1 cellular context compared by ENCODE assay signal in genomic region chr18:13163167-13163927, GRCh38.
TF ChIP-seq lines count a peak whose summit lies in the region.

No MANE protein-coding gene starts in this region.

TF ChIP-seq in HepG2, 621 proteins besides CTCF, POLR2A, EP300 and RAD21:
- TF ChIP-seq ZNF687 (CRISPR knock-in tag; IDR thresholded peaks at IDR 0.05) (peak; percentile 18; the same call in 1 of the 2 replicates), SP1 (IDR thresholded peaks at IDR 0.05) (no peak), SP1 (CRISPR knock-in tag; IDR thresholded peaks at IDR 0.05) (no peak), GPN1 (CRISPR knock-in tag; IDR thresholded peaks at IDR 0.05; ENCODE audit: borderline replicate concordance) (no peak), NFAT5 (CRISPR knock-in tag; IDR thresholded peaks at IDR 0.05) (no peak), ZNF564 (CRISPR knock-in tag; IDR thresholded peaks at IDR 0.05) (no peak)
TF ChIP-seq in HepG2: peak in this region for 1.
